2 cellular contexts compared by ENCODE assay signal in genomic region chrX:22338740-22339139, GRCh38.
TF ChIP-seq lines count a peak whose summit lies in the region.

No MANE protein-coding gene starts in this region.

TF ChIP-seq in IMR-90, 13 proteins besides CTCF, POLR2A, EP300 and RAD21:
- TF ChIP-seq MXI1 (IDR thresholded peaks at IDR 0.05; ENCODE audit: borderline replicate concordance, low read depth, low read length) (no peak), BHLHE40 (IDR thresholded peaks at IDR 0.05; ENCODE audit: low read depth, low read length) (no peak), MAFK (IDR thresholded peaks at IDR 0.05; ENCODE audit: low read depth, low read length) (no peak), RCOR1 (IDR thresholded peaks at IDR 0.05; ENCODE audit: insufficient replicate concordance, low read length) (no peak), FOS (IDR thresholded peaks at IDR 0.05; ENCODE audit: low read depth, low read length) (no peak), ELK1 (IDR thresholded peaks at IDR 0.05; ENCODE audit: borderline replicate concordance, low read depth, low read length) (no peak), RFX5 (IDR thresholded peaks at IDR 0.05; ENCODE audit: low read depth, low read length) (no peak), CEBPB (IDR thresholded peaks at IDR 0.05; ENCODE audit: low read depth, low read length) (no peak), NFE2L2 (IDR thresholded peaks at IDR 0.05; ENCODE audit: low read depth, low read length) (no peak), SMC3 (IDR thresholded peaks at IDR 0.05; ENCODE audit: low read depth, low read length) (no peak), CHD1 (IDR thresholded peaks at IDR 0.05; ENCODE audit: low read depth, low read length) (no peak), MAZ (IDR thresholded peaks at IDR 0.05; ENCODE audit: borderline replicate concordance, low read depth, low read length) (no peak), USF2 (IDR thresholded peaks at IDR 0.05; ENCODE audit: low read depth, low read length) (no peak)

TF ChIP-seq in H1, 55 proteins besides CTCF, POLR2A, EP300 and RAD21:
- no peak for TF ChIP-seq CBX5 (IDR thresholded peaks at IDR 0.05; ENCODE audit: low read depth, low read length)
- TF ChIP-seq RXRA (IDR thresholded peaks at IDR 0.05; ENCODE audit: insufficient read depth, low read depth, low read length): no peak
- TF ChIP-seq TCF12 (IDR thresholded peaks at IDR 0.05; ENCODE audit: low read depth, low read length): 0 out of 2 replicates have a peak, but pooled peaks have one; percentile 37
- no peak for TF ChIP-seq SP2 (IDR thresholded peaks at IDR 0.05; ENCODE audit: low read length)
- no peak for TF ChIP-seq POU5F1 (IDR thresholded peaks at IDR 0.05; ENCODE audit: low read depth, low read length)
TF ChIP-seq in H1: peak in this region for 1.
